In genomic region chr15:75349851-75350588, GRCh38 we compare ENCODE assay signal across 9 cellular contexts. TPM values are rescaled to one million over a fixed set of nuclear protein-coding genes. Genes with fewer than 3 reads are reported as not detected.
DNase-seq lines count a peak whose midpoint lies in the region; ATAC-seq and TF ChIP-seq lines count a peak whose summit lies in the region.
"Had no signal": no experiment of that assay in that cellular context is flagged by ENCODE, and none has a peak within 500 bp of the region (broad histone marks: within the 10 kb centered on the region; RNA-seq: fewer than 3 reads in every experiment).

No MANE protein-coding gene starts in this region.

- ATAC-seq in GM21447 (IDR thresholded peaks at IDR 0.05; ENCODE audit: unreplicated experiment), result peak; percentile 51
- peak; percentile 76 to 96 for ATAC-seq in activated naive CD4-positive, alpha-beta T cell treated with anti-CD3 and anti-CD28 coated beads, Interleukin-2, amount 50 U/mL, for 72 hours
- ATAC-seq in HG03280 (IDR thresholded peaks at IDR 0.05; ENCODE audit: unreplicated experiment), result no peak
- no peak for ATAC-seq in GM21526 (IDR thresholded peaks at IDR 0.05; ENCODE audit: low FRiP score, unreplicated experiment)
- ATAC-seq in HG02642 (IDR thresholded peaks at IDR 0.05; ENCODE audit: poor library complexity, unreplicated experiment), result no peak

- peak overlapping the region; percentile 13 for H3K4me3 ChIP-seq in SU-DHL-6 (ENCODE audit: insufficient read depth, low read length, poor library complexity, severe bottlenecking)

- peaks cover 0 to 26% of the 10 kb centered on the region in 2 donors for H3K36me3 Mint-ChIP-seq in activated naive CD4-positive, alpha-beta T cell treated with anti-CD3 and anti-CD28 coated beads, Interleukin-2, amount 50 U/mL, for 72 hours

- peak; percentile 61 to 92 for DNase-seq in activated naive CD4-positive, alpha-beta T cell treated with anti-CD3 and anti-CD28 coated beads, Interleukin-2, amount 50 U/mL, for 72 hours (ENCODE audit: low spot score in 2 of 2)
- peak in 2 of 3 donors; percentile 35 to 61 for DNase-seq in stimulated activated CD4-positive, alpha-beta T cell treated with anti-CD3 and anti-CD28 coated beads, TNF-alpha, amount 100 ng/mL, for 48 hours (ENCODE audit: low read depth in 3 of 3)
- no peak for DNase-seq in NCI-H1048 (lab: John Stamatoyannopoulos, UW)

- H3K9ac ChIP-seq in SU-DHL-6 (ENCODE audit: low read length), result no peak overlapping the region
- H3K9ac ChIP-seq: KMS-11 had no signal

- H3K27ac Mint-ChIP-seq in activated naive CD4-positive, alpha-beta T cell treated with anti-CD3 and anti-CD28 coated beads, Interleukin-2, amount 50 U/mL, for 72 hours, result peak overlapping the region; percentile 84 to 88

- peaks cover 3 to 9% of the 10 kb centered on the region in 2 donors for H3K9me3 Mint-ChIP-seq in activated naive CD4-positive, alpha-beta T cell treated with anti-CD3 and anti-CD28 coated beads, Interleukin-2, amount 50 U/mL, for 72 hours

- H3F3A ChIP-seq in SU-DHL-6 (ENCODE audit: insufficient read depth), result peaks cover 16% of the 10 kb centered on the region

- H3K9me3 ChIP-seq in SU-DHL-6 (ENCODE audit: insufficient read depth, low read length), result peaks cover 14% of the 10 kb centered on the region; the same call in 1 of the 2 replicates

- H3K79me2 ChIP-seq in SU-DHL-6 (ENCODE audit: insufficient read depth, low read length), result no peaks in the 10 kb centered on the region

- no peaks in the 10 kb centered on the region for H3K27me3 ChIP-seq in SU-DHL-6 (ENCODE audit: low read length)

- peak overlapping the region; percentile 61 for H3K27ac ChIP-seq in SU-DHL-6 (ENCODE audit: low read depth, low read length)
- H3K27ac ChIP-seq: KMS-11 had no signal

- no peaks in the 10 kb centered on the region for H3K9me2 ChIP-seq in SU-DHL-6 (replicated peaks; ENCODE audit: insufficient read depth, low read length)

- no peaks in the 10 kb centered on the region for H3K36me3 ChIP-seq in SU-DHL-6 (ENCODE audit: low read length)

- TF ChIP-seq CTCF in SU-DHL-6 (IDR thresholded peaks at IDR 0.05; ENCODE audit: insufficient read depth, low read length, poor library complexity, severe bottlenecking), result no peak

- H4K20me1 ChIP-seq in SU-DHL-6 (ENCODE audit: low read depth, low read length), result no peaks in the 10 kb centered on the region

- H2AFZ ChIP-seq in SU-DHL-6 (ENCODE audit: low read depth, low read length, severe bottlenecking), result no peak overlapping the region

- peak overlapping the region; percentile 33 for H3K4me2 ChIP-seq in SU-DHL-6 (ENCODE audit: low read depth, low read length, poor library complexity, severe bottlenecking)
- H3K4me2 ChIP-seq: KMS-11 had no signal

RNA-seq across cellular contexts. Expression of gene NEIL1, which starts 3.2 kb away (rescaled TPM):
- 10 to 100 TPM in 1 of 2 donors, 1 to 10 TPM in 1; 9.4 to 20.4 TPM for total RNA-seq in activated naive CD4-positive, alpha-beta T cell treated with anti-CD3 and anti-CD28 coated beads, Interleukin-2, amount 50 U/mL, for 72 hours

RNA-seq across cellular contexts. Expression of gene COMMD4, which starts 14.2 kb away (rescaled TPM):
- total RNA-seq in activated naive CD4-positive, alpha-beta T cell treated with anti-CD3 and anti-CD28 coated beads, Interleukin-2, amount 50 U/mL, for 72 hours, result 100 to 1,000 TPM in 1 of 2 donors, 10 to 100 TPM in 1; 85.6 to 122 TPM

RNA-seq across cellular contexts. Expression of gene MAN2C1, which starts 18.4 kb away (rescaled TPM):
- total RNA-seq in activated naive CD4-positive, alpha-beta T cell treated with anti-CD3 and anti-CD28 coated beads, Interleukin-2, amount 50 U/mL, for 72 hours, result 100 to 1,000 TPM; 106 to 167 TPM

Comparison
In these comparisons a context has a peak if more than half of its experiments do, and no peak if none do; other contexts are left out.
1. ATAC-seq: peak in GM21447 (single experiment) and activated naive CD4-positive, alpha-beta T cell treated with anti-CD3 and anti-CD28 coated beads, Interleukin-2, amount 50 U/mL, for 72 hours (2 of 2); none in HG03280 (single experiment), GM21526 (single experiment) and HG02642 (single experiment).